In genomic region chr1:155172732-155173477, GRCh38 we compare ENCODE assay signal across 8 cellular contexts. TPM values are rescaled to one million over a fixed set of nuclear protein-coding genes. Genes with fewer than 3 reads are reported as not detected.
DNase-seq lines count a peak whose midpoint lies in the region; ATAC-seq and TF ChIP-seq lines count a peak whose summit lies in the region.

TSS of gene KRTCAP2 (minus strand) at chr1:155173304. CDS start at chr1:155173224, 80 bp downstream.

- intact Hi-C loops in cardiac septum (cut with DNase I) (no loop called here), posterior cingulate gyrus (cut with DNase I) (no loop called here)

- peaks cover 52% of the 10 kb centered on the region for H3K4me1 Mint-ChIP-seq in activated naive CD8-positive, alpha-beta T cell treated with anti-CD3 and anti-CD28 coated beads, Interleukin-2, amount 50 U/mL, for 24 hours

- TF ChIP-seq POLR2A in upper lobe of left lung (IDR thresholded peaks at IDR 0.05) = peak in 3 of 4 donors; percentile 47 to 77 (median 48)

- no peaks in the 10 kb centered on the region for H3K9me3 ChIP-seq in upper lobe of left lung

- no peaks in the 10 kb centered on the region for H3K9me3 Mint-ChIP-seq in activated naive CD8-positive, alpha-beta T cell treated with anti-CD3 and anti-CD28 coated beads, Interleukin-2, amount 50 U/mL, for 24 hours

- no peak for TF ChIP-seq EP300 in upper lobe of left lung (IDR thresholded peaks at IDR 0.05)

- peaks cover 2% of the 10 kb centered on the region for H3K27me3 Mint-ChIP-seq in activated naive CD8-positive, alpha-beta T cell treated with anti-CD3 and anti-CD28 coated beads, Interleukin-2, amount 50 U/mL, for 24 hours

- peak; percentile 94 for TF ChIP-seq CTCF in GM12872 (IDR thresholded peaks at IDR 0.05; ENCODE audit: insufficient read depth, low read depth, low read length)
- peak; percentile 91 to 99 (median 96) for TF ChIP-seq CTCF in upper lobe of left lung (IDR thresholded peaks at IDR 0.05)

- peak within 1 kb of the TSS; percentile 91 to 99 (median 96) for H3K27ac ChIP-seq in upper lobe of left lung

- peaks cover 0 to 25% (median 14%) of the 10 kb centered on the region in 4 donors for H3K36me3 ChIP-seq in upper lobe of left lung

- peak within 1 kb of the TSS; percentile 99 for H3K4me3 Mint-ChIP-seq in activated naive CD8-positive, alpha-beta T cell treated with anti-CD3 and anti-CD28 coated beads, Interleukin-2, amount 50 U/mL, for 24 hours

- 0 to 1% methylated on average over 24 to 50 of the region's 57 CpGs for WGBS in upper lobe of left lung, 2 donors

- peak; percentile 82 for ATAC-seq in HG02678 (IDR thresholded peaks at IDR 0.05; ENCODE audit: unreplicated experiment)
- peak; percentile 78 for ATAC-seq in activated naive CD8-positive, alpha-beta T cell treated with anti-CD3 and anti-CD28 coated beads, Interleukin-2, amount 50 U/mL, for 24 hours
- peak; percentile 88 to 93 for ATAC-seq in upper lobe of left lung (ENCODE audit: low FRiP score in 2 of 2)

- H3K27ac Mint-ChIP-seq in activated naive CD8-positive, alpha-beta T cell treated with anti-CD3 and anti-CD28 coated beads, Interleukin-2, amount 50 U/mL, for 24 hours = peak within 1 kb of the TSS; percentile 99

- H3K4me3 ChIP-seq in upper lobe of left lung = peak within 1 kb of the TSS; percentile 71 to 94 (median 92)

- DNase-seq in NCI-H1417 treated with DMSO at 0.1 percent for 48 hours (lab: John Stamatoyannopoulos, UW) = peak; percentile 84
- DNase-seq in SW480 (ENCODE audit: low spot score) = peak; percentile 94
- peak; percentile 96 for DNase-seq in activated naive CD8-positive, alpha-beta T cell treated with anti-CD3 and anti-CD28 coated beads, Interleukin-2, amount 50 U/mL, for 24 hours
- peak; percentile 98 for DNase-seq in cardiac septum (ENCODE audit: low spot score)
- peak; percentile 94 to 99 (median 96) for DNase-seq in posterior cingulate gyrus
- DNase-seq in upper lobe of left lung = peak; percentile 91 to 97

- H3K36me3 Mint-ChIP-seq in activated naive CD8-positive, alpha-beta T cell treated with anti-CD3 and anti-CD28 coated beads, Interleukin-2, amount 50 U/mL, for 24 hours (ENCODE audit: low read depth) = peaks cover 32% of the 10 kb centered on the region

- peaks cover 33 to 44% (median 37%) of the 10 kb centered on the region in 4 donors for H3K4me1 ChIP-seq in upper lobe of left lung

- H3K27me3 ChIP-seq in upper lobe of left lung = peaks cover 0 to 7% (median 3%) of the 10 kb centered on the region in 4 donors

RNA-seq across cellular contexts. Expression of gene KRTCAP2, which starts in this region (rescaled TPM):
- 112 TPM for total RNA-seq in cardiac septum
- total RNA-seq in upper lobe of left lung = 100 to 1,000 TPM in 4 of 6 donors, 10 to 100 TPM in 2; 47.1 to 166 (median 131) TPM

Comparison
In these comparisons a context has a peak if more than half of its experiments do, and no peak if none do; other contexts are left out.
1. Peak in every context shown above with its lines: DNase-seq, ATAC-seq, H3K4me3 ChIP-seq and H3K27ac ChIP-seq.